ENCODE assay signal across 9 cellular contexts in the genomic region with DNA sequence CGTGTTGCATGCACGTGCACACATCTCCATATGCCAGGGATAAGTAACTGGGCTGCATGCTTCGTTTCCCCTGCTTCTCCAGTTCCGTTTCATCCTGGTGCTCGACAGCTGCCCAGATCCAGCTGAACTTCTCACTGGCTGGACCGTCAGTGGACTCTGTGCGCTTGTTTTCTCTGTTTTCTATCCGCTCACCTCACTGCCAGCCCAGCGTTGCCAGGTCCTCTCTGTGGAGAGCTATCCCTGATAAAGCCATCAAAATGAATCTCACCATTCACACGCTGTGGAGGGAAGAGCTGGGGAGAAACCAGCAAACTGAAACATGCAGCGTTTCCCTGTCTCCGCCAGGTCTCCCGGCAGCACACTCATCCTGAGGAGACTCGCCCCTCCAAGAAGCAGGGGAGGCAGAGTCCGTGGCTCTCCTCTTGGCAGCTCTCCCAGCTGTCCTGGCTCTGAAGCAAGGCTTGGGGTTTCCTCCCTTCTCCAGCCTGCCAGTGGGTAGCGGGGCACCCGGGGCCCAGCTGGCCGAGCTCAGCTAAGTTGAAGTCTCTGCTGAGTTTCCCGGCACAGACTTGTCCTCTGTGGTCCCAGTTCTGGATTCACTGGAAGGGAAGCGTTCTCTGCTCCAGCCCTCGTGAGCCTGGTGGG.
A peak's percentile ranks its signal among the peaks of the same experiment; 100 is the strongest.
DNase-seq lines count a peak whose midpoint lies in the region; ATAC-seq and TF ChIP-seq lines count a peak whose summit lies in the region.
"Had no signal": no experiment of that assay in that cellular context is flagged by ENCODE, and none has a peak within 500 bp of the region (broad histone marks: within the 10 kb centered on the region; RNA-seq: fewer than 3 reads in every experiment).

No MANE protein-coding gene starts in this region.

- no peak for ATAC-seq in GM18517 (IDR thresholded peaks at IDR 0.05; ENCODE audit: unreplicated experiment)

- DNase-seq in NCI-H2171 treated with DMSO at 0.1 percent for 48 hours (lab: John Stamatoyannopoulos, UW) (peak; percentile 54), NCI-H2171 (lab: John Stamatoyannopoulos, UW) (no peak), cardiac fibroblast (ENCODE audit: low read depth in 2 of 2) (peak; percentile 73 to 94), iris pigment epithelial cell (ENCODE audit: low read depth) (peak; percentile 80), stromal cell of bone marrow (ENCODE audit: low read depth) (peak; percentile 41), HuH-7.5 (ENCODE audit: low spot score) (no peak), NCI-H345 (lab: John Stamatoyannopoulos, UW) (no peak)
- DNase-seq: T-helper 1 cell had no signal

- H3K4me3 ChIP-seq in cardiac fibroblast (replicated peaks in 1 of 2; ENCODE audit: low read depth in 2 of 2, low read length in 2 of 2) = no peak overlapping the region

- no peak for TF ChIP-seq CTCF in cardiac fibroblast (IDR thresholded peaks at IDR 0.05; ENCODE audit: low read depth, low read length)

Comparison
In these comparisons a context has a peak if more than half of its experiments do, and no peak if none do; other contexts are left out.
1. DNase-seq: peak in NCI-H2171 treated with DMSO at 0.1 percent for 48 hours (single experiment), cardiac fibroblast (2 of 2), iris pigment epithelial cell (single experiment) and stromal cell of bone marrow (single experiment); none in NCI-H2171 (single experiment), HuH-7.5 (single experiment) and NCI-H345 (single experiment).